22 cellular contexts compared by ENCODE assay signal in the genomic region with DNA sequence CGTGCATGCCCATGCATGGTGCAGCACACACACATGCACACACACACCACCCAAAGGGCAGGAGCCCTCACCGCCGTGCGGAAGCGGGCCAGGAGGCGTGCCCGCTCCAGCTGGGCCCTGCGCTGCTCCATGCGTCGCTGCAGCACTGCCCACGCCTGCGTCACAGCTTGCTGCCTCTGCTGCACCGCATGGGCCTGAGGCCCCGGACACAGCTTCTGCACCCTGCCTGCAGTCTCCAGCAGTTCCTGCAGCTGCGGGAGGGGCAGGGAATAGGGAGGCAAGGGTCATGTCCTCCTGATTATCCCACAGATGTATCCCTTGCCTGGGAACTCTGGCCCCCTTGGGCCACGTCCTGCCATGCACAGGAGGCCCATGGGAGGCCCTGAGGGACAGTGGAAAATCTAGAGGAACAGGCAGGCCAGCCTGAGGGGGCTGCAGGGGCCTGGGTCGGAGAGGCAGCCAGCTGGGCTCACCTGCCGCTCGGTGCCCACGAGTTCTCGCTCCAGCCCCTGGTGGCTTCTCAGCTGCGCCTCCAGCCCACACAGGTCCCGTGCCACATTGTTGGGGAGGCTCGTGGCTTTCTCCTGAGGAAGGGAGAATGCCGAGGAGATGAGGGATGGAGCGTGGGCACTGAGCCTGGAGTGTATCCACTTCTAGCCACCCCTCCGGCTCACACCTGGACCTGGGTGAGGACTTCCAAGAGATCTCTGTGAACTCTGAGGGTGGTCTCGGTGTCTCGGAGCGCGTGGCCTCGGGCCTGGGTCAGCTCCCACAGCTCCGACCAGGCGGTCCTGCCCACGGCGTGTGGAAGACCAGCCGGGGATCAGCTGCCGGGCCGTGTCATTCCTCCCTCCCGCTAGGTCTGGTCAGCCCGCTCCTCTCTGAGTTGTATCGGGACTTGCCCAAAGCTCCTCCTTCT. TPM values are rescaled to one million over a fixed set of nuclear protein-coding genes. Genes with fewer than 3 reads are reported as not detected.
DNase-seq lines count a peak whose midpoint lies in the region; ATAC-seq, FAIRE-seq and TF ChIP-seq lines count a peak whose summit lies in the region.
"Had no signal": no experiment of that assay in that cellular context is flagged by ENCODE, and none has a peak within 500 bp of the region (broad histone marks: within the 10 kb centered on the region; RNA-seq: fewer than 3 reads in every experiment).

No MANE protein-coding gene starts in this region.

- peak overlapping the region; percentile 65 for H3K27ac Mint-ChIP-seq in activated naive CD4-positive, alpha-beta T cell treated with anti-CD3 and anti-CD28 coated beads for 36 hours
- H3K27ac Mint-ChIP-seq in T-cell (peak overlapping the region; percentile 82 to 87), immature natural killer cell (peak overlapping the region in 2 of 6 donors; percentile 32 to 58)
- H3K27ac Mint-ChIP-seq: activated B cell treated with CpG ODN at 0.5 μM for 24 hours had no signal

- TF ChIP-seq CTCF in K562 (IDR thresholded peaks at IDR 0.05 in 2 of 3, conservative IDR thresholded peaks at IDR 0.05 in 1 of 3; ENCODE audit: insufficient read depth in 2 of 3, low read depth in 1 of 3, low read length in 3 of 3): no peak
- TF ChIP-seq CTCF in osteoblast (IDR thresholded peaks at IDR 0.05; ENCODE audit: extremely low read depth, low read depth, low read length): no peak

- H3K9me1 ChIP-seq in K562 (ENCODE audit: control insufficient read depth, insufficient read depth, low read length): no peaks in the 10 kb centered on the region

- peaks cover 0 to 42% of the 10 kb centered on the region in 2 experiments; a peak in 3 of 5 replicates for H3K4me1 ChIP-seq in K562 (replicated peaks in 1 of 2; ENCODE audit: control insufficient read depth in 2 of 2, insufficient read depth in 2 of 2, low read length in 2 of 2)
- H3K4me1 ChIP-seq in osteoblast (ENCODE audit: insufficient read depth, low read length): peaks cover 7% of the 10 kb centered on the region
- H3K4me1 ChIP-seq: lower lobe of right lung, prostate gland, uterus had no signal

- H3K79me2 ChIP-seq in K562 (ENCODE audit: control insufficient read depth, insufficient read depth, low read length) (no peaks in the 10 kb centered on the region), osteoblast (ENCODE audit: insufficient read depth, low read length) (no peaks in the 10 kb centered on the region)

- no peaks in the 10 kb centered on the region for H3K27me3 Mint-ChIP-seq in activated naive CD4-positive, alpha-beta T cell treated with anti-CD3 and anti-CD28 coated beads for 36 hours (ENCODE audit: low read depth)
- H3K27me3 Mint-ChIP-seq in T-cell (no peaks in the 10 kb centered on the region), immature natural killer cell (ENCODE audit: low read depth in 3 of 3) (peaks cover 0 to 2% (median 1%) of the 10 kb centered on the region in 3 donors)

- TF ChIP-seq POLR2A in K562 (conservative IDR thresholded peaks at IDR 0.05): no peak

- H3K36me3 ChIP-seq in K562 (ENCODE audit: control insufficient read depth, insufficient read depth, low read length): no peaks in the 10 kb centered on the region
- no peaks in the 10 kb centered on the region for H3K36me3 ChIP-seq in osteoblast (ENCODE audit: insufficient read depth, low read length)
- H3K36me3 ChIP-seq: lower lobe of right lung, prostate gland, uterus had no signal

- no peaks in the 10 kb centered on the region for H3K9me3 ChIP-seq in K562 (replicated peaks; ENCODE audit: control insufficient read depth, insufficient read depth, low read depth, low read length)
- H3K9me3 ChIP-seq in osteoblast (ENCODE audit: low read depth, low read length): no peaks in the 10 kb centered on the region
- H3K9me3 ChIP-seq: lower lobe of right lung, prostate gland, uterus had no signal

- intact Hi-C loops in activated naive CD4-positive, alpha-beta T cell treated with anti-CD3 and anti-CD28 coated beads for 36 hours (cut with micrococcal nuclease): no loop called here
- intact Hi-C loops in K562 (cut with micrococcal nuclease): no loop called here

- H3K27ac ChIP-seq in K562 (ENCODE audit: extremely low read depth, low read depth, low read length) (no peak overlapping the region), osteoblast (ENCODE audit: low read depth, low read length) (no peak overlapping the region)
- H3K27ac ChIP-seq: HL-60, KMS-11, lower lobe of right lung, prostate gland, uterus had no signal

- H4K20me1 ChIP-seq in K562 (replicated peaks; ENCODE audit: control insufficient read depth, insufficient read depth, low read length): peaks cover 29% of the 10 kb centered on the region
- no peaks in the 10 kb centered on the region for H4K20me1 ChIP-seq in osteoblast (ENCODE audit: insufficient read depth, low read length)

- H3K36me3 Mint-ChIP-seq in activated naive CD4-positive, alpha-beta T cell treated with anti-CD3 and anti-CD28 coated beads for 36 hours (ENCODE audit: low read depth): no peaks in the 10 kb centered on the region
- H3K36me3 Mint-ChIP-seq in T-cell: no peaks in the 10 kb centered on the region
- no peaks in the 10 kb centered on the region for H3K36me3 Mint-ChIP-seq in immature natural killer cell

- BruUV-seq in K562 (replicated peaks; lab: Mats Ljungman, UMichigan): no TSS peak

- in situ Hi-C loops in K562 (cut with MboI): no loop called here

- H3K4me2 ChIP-seq in K562 (ENCODE audit: insufficient read depth, low read length) (no peak overlapping the region), osteoblast (ENCODE audit: insufficient read depth, low read length) (peak overlapping the region; percentile 29)
- H3K4me2 ChIP-seq: KMS-11 had no signal

- H3K4me3 ChIP-seq in K562 (no peak overlapping the region), osteoblast (ENCODE audit: insufficient read depth, low read length) (no peak overlapping the region)
- H3K4me3 ChIP-seq: lower lobe of right lung, prostate gland, uterus had no signal

- POLR2A ChIA-PET in T-cell (lab: Charles Lee) (interaction anchor here in 1 of 2 donors (0.6 kb wide), 1 partner anchor 67 kb away, joined by 6 read pairs; no protein-coding TSS in a partner anchor), K562 (lab: Yijun Ruan, JAX) (interaction anchor here (0.5 to 1.0 kb wide), 5 partner anchors 10 to 753 kb away, joined by 3 to 5 read pairs (median 3); no protein-coding TSS in a partner anchor)

- no peak for DNase-seq in activated naive CD4-positive, alpha-beta T cell treated with anti-CD3 and anti-CD28 coated beads for 36 hours
- DNase-seq in activated naive CD4-positive, alpha-beta T cell (lab: John Stamatoyannopoulos, UW): no peak
- DNase-seq in T-cell (no peak), K562 (ENCODE audit: extremely low read depth in 1 of 4, low spot score in 3 of 4) (no peak), osteoblast (ENCODE audit: insufficient read length, low spot score, missing footprints) (no peak), EL (no peak), immature natural killer cell (no peak)
- DNase-seq: activated B cell treated with CpG ODN at 0.5 μM for 24 hours; amniotic stem cell; cerebellar nuclear complex; effector CD8-positive, alpha-beta T cell; lower lobe of right lung; NCI-H1092 treated with DMSO at 0.1 percent for 48 hours; NCI-H2081; SW 1271; uterus had no signal

- no peak overlapping the region for H3K4me3 Mint-ChIP-seq in activated naive CD4-positive, alpha-beta T cell treated with anti-CD3 and anti-CD28 coated beads for 36 hours
- H3K4me3 Mint-ChIP-seq in T-cell: peak overlapping the region in 1 of 3 donors; percentile 62
- peak overlapping the region in 1 of 5 donors; percentile 26 for H3K4me3 Mint-ChIP-seq in immature natural killer cell
- H3K4me3 Mint-ChIP-seq: activated B cell treated with CpG ODN at 0.5 μM for 24 hours had no signal

- no peak for TF ChIP-seq RAD21 in K562 (CRISPR knock-in tag; conservative IDR thresholded peaks at IDR 0.05 in 1 of 2, IDR thresholded peaks at IDR 0.05 in 1 of 2)

- FAIRE-seq in K562 (lab: Jason Lieb, UNC): peak; percentile 19
- FAIRE-seq: GM18507, small intestine had no signal

- TF ChIP-seq EP300 in K562 (IDR thresholded peaks at IDR 0.05; ENCODE audit: low read length): no peak

- WGBS in K562 (ENCODE audit: insufficient coverage, low coverage, missing lambda C conversion rate): 4% methylated on average over 38 of the region's 42 CpGs

- peaks cover 8% of the 10 kb centered on the region for H3K4me1 Mint-ChIP-seq in activated naive CD4-positive, alpha-beta T cell treated with anti-CD3 and anti-CD28 coated beads for 36 hours (ENCODE audit: low read depth)
- H3K4me1 Mint-ChIP-seq in T-cell: peaks cover 11 to 14% (median 12%) of the 10 kb centered on the region in 3 donors
- H3K4me1 Mint-ChIP-seq in immature natural killer cell: no peaks in the 10 kb centered on the region
- H3K4me1 Mint-ChIP-seq: activated B cell treated with CpG ODN at 0.5 μM for 24 hours had no signal

- H3K27me3 ChIP-seq in K562 (ENCODE audit: control insufficient read depth in 2 of 2, insufficient read depth in 2 of 2, low read length in 2 of 2): peaks cover 73 to 96% of the 10 kb centered on the region in 2 experiments; a peak in 4 of 5 replicates
- peaks cover 4% of the 10 kb centered on the region for H3K27me3 ChIP-seq in osteoblast (ENCODE audit: insufficient read depth, low read length)
- H3K27me3 ChIP-seq: uterus had no signal

- no peak overlapping the region for H2AFZ ChIP-seq in K562 (ENCODE audit: low read depth, low read length)
- no peak overlapping the region for H2AFZ ChIP-seq in osteoblast (ENCODE audit: low read length)

- CTCF ChIA-PET in activated naive CD4-positive, alpha-beta T cell treated with anti-CD3 and anti-CD28 coated beads for 36 hours (lab: Charles Lee): interaction anchor here (0.8 to 1.6 kb wide), 4 partner anchors 11 to 92 kb away, joined by 3 to 6 read pairs (median 5); no protein-coding TSS in a partner anchor
- CTCF ChIA-PET in T-cell (lab: Charles Lee): interaction anchor here (0.5 to 1.0 kb wide), 6 partner anchors 25 to 86 kb away, joined by 3 to 5 read pairs (median 4); no protein-coding TSS in a partner anchor
- CTCF ChIA-PET in K562 (lab: Yijun Ruan, JAX; ENCODE audit: low intra/inter-chr PET ratio): no interaction called here

- H3K9me3 Mint-ChIP-seq in activated naive CD4-positive, alpha-beta T cell treated with anti-CD3 and anti-CD28 coated beads for 36 hours: no peaks in the 10 kb centered on the region
- H3K9me3 Mint-ChIP-seq in T-cell: no peaks in the 10 kb centered on the region
- no peaks in the 10 kb centered on the region for H3K9me3 Mint-ChIP-seq in immature natural killer cell
- H3K9me3 Mint-ChIP-seq: activated B cell treated with CpG ODN at 0.5 μM for 24 hours had no signal

- no peak for ATAC-seq in T-cell (replicated peaks in 1 of 4)
- peak; percentile 29; the same call in 1 of the 3 replicates for ATAC-seq in K562
- ATAC-seq in HG03439 (IDR thresholded peaks at IDR 0.05; ENCODE audit: unreplicated experiment): no peak
- ATAC-seq: lower lobe of right lung had no signal

- H3K9ac ChIP-seq in K562 (ENCODE audit: insufficient read depth in 1 of 2, low read depth in 2 of 2, low read length in 2 of 2): peak overlapping the region in 1 of 2 experiments; percentile 26; a peak in 1 of 4 replicates
- H3K9ac ChIP-seq: KMS-11 had no signal

RNA-seq across cellular contexts. Expression of a gene that starts 23.8 kb away (rescaled TPM):
- under 1 TPM; 0.17 to 0.32 TPM for total RNA-seq in activated naive CD4-positive, alpha-beta T cell treated with anti-CD3 and anti-CD28 coated beads for 36 hours
- 1 to 10 TPM; 1.0 to 4.0 (median 2.2) TPM for total RNA-seq in T-cell
- total RNA-seq in K562 (2011; cell fraction: chromatin; rRNA removed; ENCODE audit: low replicate concordance): 0.30 TPM in 1 of 2 replicates, not detected in the other
- total RNA-seq in K562 (2011; cell fraction: nucleolus; rRNA removed): under 0.01 TPM in 2 replicates
- total RNA-seq in K562 (2011; cell fraction: nucleoplasm; rRNA removed): 0.08 TPM in 1 of 2 replicates, not detected in the other
- total RNA-seq in K562 (2014; rRNA removed): not detected in 2 replicates
- total RNA-seq in K562 (2014; rRNA removed; fragmentation: Illumina TruSeq; extraction: Trizol): not detected in 2 replicates
- not detected in 2 replicates for total RNA-seq in K562 (2015; rRNA removed; fragmentation: Illumina TruSeq; extraction: Trizol)
- 0.02 TPM in 1 of 2 replicates, not detected in the other for total RNA-seq in K562 (2021)
- polyA plus RNA-seq in K562 (2011; rRNA removed): 0.01 TPM in 1 of 2 replicates, not detected in the other
- polyA plus RNA-seq in K562 (2011; cell fraction: cytosol; rRNA removed): 0.01 and 0.03 TPM in 2 replicates
- 0.15 and 0.20 TPM in 2 replicates for polyA plus RNA-seq in K562 (2011; cell fraction: nucleus; rRNA removed)
- polyA plus RNA-seq in K562 (2012): under 0.01 and 0.03 TPM in 2 replicates
- not detected in 2 replicates for polyA plus RNA-seq in K562 (2014; fragmentation: Illumina TruSeq; extraction: Trizol)
- not detected for polyA plus RNA-seq in K562 (2014; fragmentation: Nextera tagmentation; extraction: Ambion mirVana)
- polyA plus RNA-seq in K562 (2014; rRNA removed): not detected in 2 replicates
- not detected in 2 replicates for polyA minus RNA-seq in K562 (2011; rRNA and poly(A)+ RNA removed)
- not detected in 2 replicates for polyA minus RNA-seq in K562 (2011; cell fraction: cytosol; rRNA and poly(A)+ RNA removed)
- polyA minus RNA-seq in K562 (2011; cell fraction: nucleus; rRNA and poly(A)+ RNA removed): under 0.01 TPM in 1 of 2 replicates, not detected in the other
- under 0.01 and 0.36 TPM in 2 replicates for total RNA-seq in osteoblast
- under 1 TPM in 1 of 3 donors, not detected in 2; 0.06 TPM for polyA plus RNA-seq in immature natural killer cell

RNA-seq across cellular contexts. Expression of a gene that starts 31.4 kb away (rescaled TPM):
- 1 to 10 TPM; 9.0 to 9.7 TPM for total RNA-seq in activated naive CD4-positive, alpha-beta T cell treated with anti-CD3 and anti-CD28 coated beads for 36 hours
- total RNA-seq in T-cell (10 to 100 TPM; 32.0 to 55.8 (median 44.9) TPM), K562 (2014; rRNA removed) (3.9 TPM in 2 replicates), K562 (2014; rRNA removed; fragmentation: Illumina TruSeq; extraction: Trizol) (0.89 and 2.1 TPM in 2 replicates), K562 (2015; rRNA removed; fragmentation: Illumina TruSeq; extraction: Trizol) (1.3 and 1.4 TPM in 2 replicates), K562 (2021) (2.8 and 5.2 TPM in 2 replicates), osteoblast (0.72 and 1.2 TPM in 2 replicates)
- 22.3 and 55.4 TPM in 2 replicates for total RNA-seq in K562 (2011; cell fraction: chromatin; rRNA removed; ENCODE audit: low replicate concordance)
- total RNA-seq in K562 (2011; cell fraction: nucleolus; rRNA removed): 26.3 and 28.8 TPM in 2 replicates
- total RNA-seq in K562 (2011; cell fraction: nucleoplasm; rRNA removed): 13.2 and 21.9 TPM in 2 replicates
- polyA plus RNA-seq in K562 (2011; rRNA removed) (4.3 and 7.0 TPM in 2 replicates), K562 (2014; fragmentation: Illumina TruSeq; extraction: Trizol) (2.7 and 2.8 TPM in 2 replicates), K562 (2014; fragmentation: Nextera tagmentation; extraction: Ambion mirVana) (under 1 TPM; 0.07 to 0.25 TPM), K562 (2014; rRNA removed) (5.6 and 6.1 TPM in 2 replicates), immature natural killer cell (1 to 10 TPM in 2 of 3 donors, not detected in 1; 1.1 to 2.7 TPM)
- polyA plus RNA-seq in K562 (2011; cell fraction: cytosol; rRNA removed): 3.1 and 4.8 TPM in 2 replicates
- 48.4 and 61.4 TPM in 2 replicates for polyA plus RNA-seq in K562 (2011; cell fraction: nucleus; rRNA removed)
- 2.4 and 8.6 TPM in 2 replicates for polyA plus RNA-seq in K562 (2012)
- polyA minus RNA-seq in K562 (2011; rRNA and poly(A)+ RNA removed): 0.74 and 1.2 TPM in 2 replicates
- 1.1 and 1.5 TPM in 2 replicates for polyA minus RNA-seq in K562 (2011; cell fraction: cytosol; rRNA and poly(A)+ RNA removed)
- 6.6 and 6.7 TPM in 2 replicates for polyA minus RNA-seq in K562 (2011; cell fraction: nucleus; rRNA and poly(A)+ RNA removed)

RNA-seq across cellular contexts. Expression of a gene that starts 42.1 kb away (rescaled TPM):
- 10 to 100 TPM; 18.7 to 19.8 TPM for total RNA-seq in activated naive CD4-positive, alpha-beta T cell treated with anti-CD3 and anti-CD28 coated beads for 36 hours
- total RNA-seq in T-cell: 10 to 100 TPM; 35.8 to 72.7 (median 45.3) TPM
- 7.0 and 13.8 TPM in 2 replicates for total RNA-seq in K562 (2011; cell fraction: chromatin; rRNA removed; ENCODE audit: low replicate concordance)
- total RNA-seq in K562 (2011; cell fraction: nucleolus; rRNA removed): 7.2 and 8.5 TPM in 2 replicates
- total RNA-seq in K562 (2011; cell fraction: nucleoplasm; rRNA removed): 12.6 and 15.4 TPM in 2 replicates
- total RNA-seq in K562 (2014; rRNA removed): 6.1 and 11.3 TPM in 2 replicates
- 3.2 and 3.8 TPM in 2 replicates for total RNA-seq in K562 (2014; rRNA removed; fragmentation: Illumina TruSeq; extraction: Trizol)
- 4.3 and 5.3 TPM in 2 replicates for total RNA-seq in K562 (2015; rRNA removed; fragmentation: Illumina TruSeq; extraction: Trizol)
- 12.2 and 13.1 TPM in 2 replicates for total RNA-seq in K562 (2021)
- polyA plus RNA-seq in K562 (2011; rRNA removed): 7.9 and 8.8 TPM in 2 replicates
- polyA plus RNA-seq in K562 (2011; cell fraction: cytosol; rRNA removed): 8.0 and 19.6 TPM in 2 replicates
- 18.0 and 36.7 TPM in 2 replicates for polyA plus RNA-seq in K562 (2011; cell fraction: nucleus; rRNA removed)
- 7.7 and 16.3 TPM in 2 replicates for polyA plus RNA-seq in K562 (2012)
- polyA plus RNA-seq in K562 (2014; fragmentation: Illumina TruSeq; extraction: Trizol): 6.8 and 9.4 TPM in 2 replicates
- 1 to 10 TPM; 1.2 to 2.9 TPM for polyA plus RNA-seq in K562 (2014; fragmentation: Nextera tagmentation; extraction: Ambion mirVana)
- polyA plus RNA-seq in K562 (2014; rRNA removed): 9.7 and 13.9 TPM in 2 replicates
- polyA minus RNA-seq in K562 (2011; rRNA and poly(A)+ RNA removed): 0.60 and 3.0 TPM in 2 replicates
- 4.1 and 4.4 TPM in 2 replicates for polyA minus RNA-seq in K562 (2011; cell fraction: cytosol; rRNA and poly(A)+ RNA removed)
- 4.0 and 4.7 TPM in 2 replicates for polyA minus RNA-seq in K562 (2011; cell fraction: nucleus; rRNA and poly(A)+ RNA removed)
- total RNA-seq in osteoblast: 1.2 and 1.4 TPM in 2 replicates
- 10 to 100 TPM; 20.6 to 57.4 (median 23.6) TPM for polyA plus RNA-seq in immature natural killer cell
